Comparison of ENCODE assay signal across 20 cellular contexts in genomic region chr12:122985590-122986257, GRCh38. TPM values are rescaled to one million over a fixed set of nuclear protein-coding genes. Genes with fewer than 3 reads are reported as not detected.
DNase-seq lines count a peak whose midpoint lies in the region; ATAC-seq, FAIRE-seq and TF ChIP-seq lines count a peak whose summit lies in the region.
"Had no signal": no experiment of that assay in that cellular context is flagged by ENCODE, and none has a peak within 500 bp of the region (broad histone marks: within the 10 kb centered on the region; RNA-seq: fewer than 3 reads in every experiment).

No MANE protein-coding gene starts in this region.

- TF ChIP-seq POLR2A in HepG2 (IDR thresholded peaks at IDR 0.05; ENCODE audit: insufficient read depth in 1 of 2, low read depth in 2 of 2, low read length in 2 of 2) (no peak), body of pancreas (IDR thresholded peaks at IDR 0.05) (no peak)

- H3K27ac ChIP-seq in CD4-positive, alpha-beta T cell (ENCODE audit: low read depth, low read length): no peak overlapping the region
- H3K27ac ChIP-seq in HepG2 (ENCODE audit: extremely low read length, insufficient read depth, low read length) (peak overlapping the region; percentile 93), body of pancreas (peak overlapping the region in 2 of 4 donors; percentile 64 to 66)
- no peak overlapping the region for H3K27ac ChIP-seq in effector memory CD4-positive, alpha-beta T cell (ENCODE audit: insufficient read depth, low read length, poor library complexity, severe bottlenecking)

- H4K20me1 ChIP-seq in HepG2 (ENCODE audit: insufficient read depth, low read length): no peaks in the 10 kb centered on the region

- H3K4me1 Mint-ChIP-seq in CD4-positive, alpha-beta T cell (ENCODE audit: low read depth): peaks cover 34% of the 10 kb centered on the region
- H3K4me1 Mint-ChIP-seq in stimulated activated memory B cell treated with anti-CD40 and anti-IgM and Interleukin-4, amounts not matched to agents 10 μg/mL and 1 μg/mL and 100 μg/mL, for 72 hours: peaks cover 47% of the 10 kb centered on the region

- no peak for TF ChIP-seq RAD21 in HepG2 (CRISPR knock-in tag; IDR thresholded peaks at IDR 0.05)

- peaks cover 43% of the 10 kb centered on the region for H3K36me3 Mint-ChIP-seq in CD4-positive, alpha-beta T cell (ENCODE audit: low read depth)
- peaks cover 55% of the 10 kb centered on the region for H3K36me3 Mint-ChIP-seq in stimulated activated memory B cell treated with anti-CD40 and anti-IgM and Interleukin-4, amounts not matched to agents 10 μg/mL and 1 μg/mL and 100 μg/mL, for 72 hours

- H3K4me1 ChIP-seq in adipocyte (ENCODE audit: control insufficient read depth, insufficient read depth, low read length) (peaks cover 36% of the 10 kb centered on the region), HepG2 (ENCODE audit: insufficient read depth, low read length) (peaks cover 42% of the 10 kb centered on the region), body of pancreas (peaks cover 44% of the 10 kb centered on the region)
- peaks cover 23% of the 10 kb centered on the region for H3K4me1 ChIP-seq in effector memory CD4-positive, alpha-beta T cell (ENCODE audit: control insufficient read depth, insufficient read depth, low read length, poor library complexity, severe bottlenecking)

- no peak for TF ChIP-seq CTCF in CD4-positive, alpha-beta T cell (IDR thresholded peaks at IDR 0.05)
- TF ChIP-seq CTCF in HepG2 (CRISPR knock-in tag; IDR thresholded peaks at IDR 0.05): no peak
- no peak for TF ChIP-seq CTCF in body of pancreas (IDR thresholded peaks at IDR 0.05)

- WGBS in HepG2 (ENCODE audit: low lambda C conversion rate): 73% methylated on average over 1 of the region's 39 CpGs
- WGBS in body of pancreas, 2 donors: 93 to 94% methylated on average over 11 to 34 of the region's 39 CpGs

- no peak overlapping the region for H3K4me3 Mint-ChIP-seq in CD4-positive, alpha-beta T cell
- no peak overlapping the region for H3K4me3 Mint-ChIP-seq in stimulated activated memory B cell treated with anti-CD40 and anti-IgM and Interleukin-4, amounts not matched to agents 10 μg/mL and 1 μg/mL and 100 μg/mL, for 72 hours
- H3K4me3 Mint-ChIP-seq: activated T-helper 17 cell treated with anti-CD3 and anti-CD28 coated beads, Interleukin-2, amount 50 U/mL, for 72 hours; central memory CD8-positive, alpha-beta T cell; effector memory CD8-positive, alpha-beta T cell; memory B cell; naive thymus-derived CD8-positive, alpha-beta T cell had no signal

- no peak for ATAC-seq in CD4-positive, alpha-beta T cell (ENCODE audit: poor library complexity)
- ATAC-seq in HepG2: no peak
- no peak for ATAC-seq in stimulated activated memory B cell treated with anti-CD40 and anti-IgM and Interleukin-4, amounts not matched to agents 10 μg/mL and 1 μg/mL and 100 μg/mL, for 72 hours
- ATAC-seq in body of pancreas: no peak
- ATAC-seq: activated T-helper 17 cell treated with anti-CD3 and anti-CD28 coated beads, Interleukin-2, amount 50 U/mL, for 72 hours; effector memory CD8-positive, alpha-beta T cell; naive thymus-derived CD8-positive, alpha-beta T cell had no signal

- no peak for FAIRE-seq in HepG2 (lab: Jason Lieb, UNC)
- FAIRE-seq: small intestine had no signal

- H3K27me3 ChIP-seq in CD4-positive, alpha-beta T cell (ENCODE audit: control insufficient read depth, insufficient read depth, low read length): no peaks in the 10 kb centered on the region
- H3K27me3 ChIP-seq in adipocyte (replicated peaks; ENCODE audit: control insufficient read depth, insufficient read depth, low read length) (no peaks in the 10 kb centered on the region), HepG2 (ENCODE audit: control insufficient read depth in 1 of 2, insufficient read depth in 2 of 2, low read length in 2 of 2) (no peaks in the 10 kb centered on the region; a peak in 1 of 5 replicates), body of pancreas (no peaks in the 10 kb centered on the region)
- H3K27me3 ChIP-seq in effector memory CD4-positive, alpha-beta T cell (replicated peaks; ENCODE audit: control insufficient read depth, insufficient read depth, low read length, poor library complexity, severe bottlenecking): no peaks in the 10 kb centered on the region

- H3K9me3 ChIP-seq in CD4-positive, alpha-beta T cell (ENCODE audit: control insufficient read depth, low read length): no peaks in the 10 kb centered on the region
- H3K9me3 ChIP-seq in adipocyte (ENCODE audit: control insufficient read depth, low read length) (no peaks in the 10 kb centered on the region), HepG2 (ENCODE audit: low read length) (no peaks in the 10 kb centered on the region), body of pancreas (no peaks in the 10 kb centered on the region)
- no peaks in the 10 kb centered on the region for H3K9me3 ChIP-seq in effector memory CD4-positive, alpha-beta T cell (ENCODE audit: control insufficient read depth, low read length)

- H3K4me3 ChIP-seq in adipocyte (ENCODE audit: low read length) (no peak overlapping the region), HepG2 (replicated peaks in 1 of 3; ENCODE audit: insufficient read depth in 1 of 3, low read depth in 2 of 3, low read length in 3 of 3) (no peak overlapping the region), body of pancreas (no peak overlapping the region)
- no peak overlapping the region for H3K4me3 ChIP-seq in effector memory CD4-positive, alpha-beta T cell (ENCODE audit: insufficient read depth, low read depth, low read length, poor library complexity, severe bottlenecking)

- TF ChIP-seq EP300 in HepG2 (IDR thresholded peaks at IDR 0.05; ENCODE audit: low read depth in 2 of 2, low read length in 2 of 2): no peak
- TF ChIP-seq EP300 in HepG2 (CRISPR knock-in tag; IDR thresholded peaks at IDR 0.05; ENCODE audit: borderline replicate concordance): no peak

- H3K36me3 ChIP-seq in adipocyte (ENCODE audit: control insufficient read depth, insufficient read depth, low read length, severe bottlenecking): peaks cover 12% of the 10 kb centered on the region
- peaks cover 7 to 12% of the 10 kb centered on the region in 2 experiments; a peak in 4 of 5 replicates for H3K36me3 ChIP-seq in HepG2 (replicated peaks in 1 of 2; ENCODE audit: control insufficient read depth in 1 of 2, insufficient read depth in 2 of 2, low read length in 2 of 2)
- no peaks in the 10 kb centered on the region for H3K36me3 ChIP-seq in body of pancreas (replicated peaks in 1 of 2; ENCODE audit: insufficient read depth in 1 of 2, low read depth in 2 of 2)
- H3K36me3 ChIP-seq in effector memory CD4-positive, alpha-beta T cell (ENCODE audit: control insufficient read depth, insufficient read depth, low read length): peaks cover 20% of the 10 kb centered on the region

- BruUV-seq in HepG2 (replicated peaks; lab: Mats Ljungman, UMichigan): no TSS peak

- H3K4me2 ChIP-seq in HepG2 (ENCODE audit: low read depth, low read length): no peak overlapping the region

- DNase-seq in CD4-positive, alpha-beta T cell: no peak
- DNase-seq in adipocyte (ENCODE audit: low read depth) (no peak), HepG2 (ENCODE audit: low spot score) (no peak), body of pancreas (no peak), NCI-H1694 treated with DMSO at 0.1 percent for 48 hours (lab: John Stamatoyannopoulos, UW) (no peak)
- DNase-seq in effector memory CD4-positive, alpha-beta T cell: no peak
- no peak for DNase-seq in activated CD4-positive, alpha-beta T cell treated with anti-CD3 and anti-CD28 coated beads for 4 hours
- DNase-seq: activated CD4-positive, alpha-beta T cell treated with anti-CD3 and anti-CD28 coated beads for 1 hour; DND-41; effector memory CD8-positive, alpha-beta T cell; naive thymus-derived CD8-positive, alpha-beta T cell; NCI-H1417; NCI-H524 treated with DMSO at 0.1 percent for 48 hours; small intestine; stimulated activated CD4-positive, alpha-beta T cell treated with anti-CD3 and anti-CD28 coated beads, Interleukin-4, amount 100 ng/mL, for 1 hour had no signal

- CTCF ChIA-PET in CD4-positive, alpha-beta T cell (lab: Charles Lee): no interaction called here
- CTCF ChIA-PET in HepG2 (lab: Yijun Ruan, JAX; ENCODE audit: low intra/inter-chr PET ratio, low total read pairs): no interaction called here

- H3K79me2 ChIP-seq in HepG2 (ENCODE audit: insufficient read depth, low read length): peaks cover 19% of the 10 kb centered on the region

- H2AFZ ChIP-seq in HepG2 (ENCODE audit: low read length): no peak overlapping the region

- peak overlapping the region; percentile 76 for H3K9ac ChIP-seq in adipocyte (ENCODE audit: low read length)
- no peak overlapping the region for H3K9ac ChIP-seq in HepG2 (ENCODE audit: insufficient read depth, low read depth, low read length)

- intact Hi-C loops in CD4-positive, alpha-beta T cell (cut with DNase I, micrococcal nuclease): no loop called here
- intact Hi-C loops in HepG2 (cut with micrococcal nuclease; ENCODE audit: unreplicated experiment): loop anchor here (2.0 kb wide), 1 partner anchor 37 kb away; no protein-coding TSS in a partner anchor
- intact Hi-C loops in body of pancreas (cut with DNase I): no loop called here

- peak overlapping the region; percentile 92 for H3K27ac Mint-ChIP-seq in CD4-positive, alpha-beta T cell
- peak overlapping the region; percentile 69 for H3K27ac Mint-ChIP-seq in stimulated activated memory B cell treated with anti-CD40 and anti-IgM and Interleukin-4, amounts not matched to agents 10 μg/mL and 1 μg/mL and 100 μg/mL, for 72 hours
- H3K27ac Mint-ChIP-seq: activated T-helper 17 cell treated with anti-CD3 and anti-CD28 coated beads, Interleukin-2, amount 50 U/mL, for 72 hours had no signal

- H3K9me3 Mint-ChIP-seq in CD4-positive, alpha-beta T cell: no peaks in the 10 kb centered on the region
- no peaks in the 10 kb centered on the region for H3K9me3 Mint-ChIP-seq in stimulated activated memory B cell treated with anti-CD40 and anti-IgM and Interleukin-4, amounts not matched to agents 10 μg/mL and 1 μg/mL and 100 μg/mL, for 72 hours
- H3K9me3 Mint-ChIP-seq: activated T-helper 17 cell treated with anti-CD3 and anti-CD28 coated beads, Interleukin-2, amount 50 U/mL, for 72 hours; central memory CD8-positive, alpha-beta T cell; effector memory CD8-positive, alpha-beta T cell; memory B cell; naive thymus-derived CD8-positive, alpha-beta T cell had no signal

- in situ Hi-C loops in HepG2 (cut with HindIII; ENCODE audit: extremely low pct_ligation_motif_present, low pct_unique_long_range_greater_than_20kb): no loop called here

- no peaks in the 10 kb centered on the region for H3K27me3 Mint-ChIP-seq in CD4-positive, alpha-beta T cell
- H3K27me3 Mint-ChIP-seq in stimulated activated memory B cell treated with anti-CD40 and anti-IgM and Interleukin-4, amounts not matched to agents 10 μg/mL and 1 μg/mL and 100 μg/mL, for 72 hours: no peaks in the 10 kb centered on the region
- H3K27me3 Mint-ChIP-seq: activated T-helper 17 cell treated with anti-CD3 and anti-CD28 coated beads, Interleukin-2, amount 50 U/mL, for 72 hours; central memory CD8-positive, alpha-beta T cell; effector memory CD8-positive, alpha-beta T cell; memory B cell; naive thymus-derived CD8-positive, alpha-beta T cell; progenitor cell of endocrine pancreas had no signal

- POLR2A ChIA-PET in CD4-positive, alpha-beta T cell (lab: Charles Lee): interaction anchor here (1.0 kb wide), 1 partner anchor 10 kb away, joined by 3 read pairs; the partner anchor contains the start of gene OGFOD2
- POLR2A ChIA-PET in HepG2 (lab: Yijun Ruan, JAX): interaction anchor here (5.0 kb wide), 1 partner anchor 247 kb away, joined by 42 read pairs; the partner anchor contains the start of genes MPHOSPH9 and MTRFR

RNA-seq across cellular contexts. Expression of gene ARL6IP4, which starts 5.2 kb away (rescaled TPM):
- total RNA-seq in CD4-positive, alpha-beta T cell: 100 to 1,000 TPM; 140 to 142 TPM
- total RNA-seq in HepG2 (2016; rRNA removed; fragmentation: Illumina TruSeq; extraction: Trizol) (178 and 220 TPM in 2 replicates), body of pancreas (100 to 1,000 TPM; 215 to 237 TPM)
- total RNA-seq in HepG2 (2016; cell fraction: cytosol; rRNA removed; fragmentation: Illumina TruSeq; extraction: Trizol; ENCODE audit: low read depth): 710 and 791 TPM in 2 replicates
- total RNA-seq in HepG2 (2016; cell fraction: insoluble cytoplasmic fraction; rRNA removed; fragmentation: Illumina TruSeq; extraction: Trizol): 169 and 227 TPM in 2 replicates
- 491 and 557 TPM in 2 replicates for total RNA-seq in HepG2 (2016; cell fraction: membrane; rRNA removed; fragmentation: Illumina TruSeq; extraction: Trizol)
- total RNA-seq in HepG2 (2016; cell fraction: nucleus; rRNA removed; fragmentation: Illumina TruSeq; extraction: Trizol): 80.1 and 103 TPM in 2 replicates
- polyA plus RNA-seq in HepG2 (2011; rRNA removed): 155 and 179 TPM in 2 replicates
- 176 and 208 TPM in 2 replicates for polyA plus RNA-seq in HepG2 (2011; cell fraction: cytosol; rRNA removed)
- polyA plus RNA-seq in HepG2 (2011; cell fraction: nucleus; rRNA removed): 332 and 368 TPM in 2 replicates
- 109 and 121 TPM in 2 replicates for polyA plus RNA-seq in HepG2 (2012)
- polyA plus RNA-seq in HepG2 (2016; cell fraction: cytosol; fragmentation: Illumina TruSeq; extraction: Trizol; ENCODE audit: low read depth): 761 and 860 TPM in 2 replicates
- 159 and 186 TPM in 2 replicates for polyA plus RNA-seq in HepG2 (2016; cell fraction: insoluble cytoplasmic fraction; fragmentation: Illumina TruSeq; extraction: Trizol; ENCODE audit: low read depth)
- 440 and 496 TPM in 2 replicates for polyA plus RNA-seq in HepG2 (2016; cell fraction: membrane; fragmentation: Illumina TruSeq; extraction: Trizol; ENCODE audit: low read depth)
- 178 and 189 TPM in 2 replicates for polyA plus RNA-seq in HepG2 (2016; cell fraction: nucleus; fragmentation: Illumina TruSeq; extraction: Trizol; ENCODE audit: insufficient read depth, low read depth)
- polyA minus RNA-seq in HepG2 (2011; rRNA and poly(A)+ RNA removed; ENCODE audit: low replicate concordance): 30.5 and 34.7 TPM in 2 replicates
- polyA minus RNA-seq in HepG2 (2011; cell fraction: cytosol; rRNA and poly(A)+ RNA removed): 30.8 and 31.7 TPM in 2 replicates
- 19.3 and 22.6 TPM in 2 replicates for polyA minus RNA-seq in HepG2 (2011; cell fraction: nucleus; rRNA and poly(A)+ RNA removed)

RNA-seq across cellular contexts. Expression of gene OGFOD2, which starts 10.7 kb away (rescaled TPM):
- 10 to 100 TPM; 12.0 to 14.9 TPM for total RNA-seq in CD4-positive, alpha-beta T cell
- total RNA-seq in HepG2 (2016; rRNA removed; fragmentation: Illumina TruSeq; extraction: Trizol) (10.6 and 14.6 TPM in 2 replicates), body of pancreas (10 to 100 TPM in 1 of 2 donors, 1 to 10 TPM in 1; 8.6 to 25.4 TPM)
- 4.5 and 4.8 TPM in 2 replicates for total RNA-seq in HepG2 (2016; cell fraction: cytosol; rRNA removed; fragmentation: Illumina TruSeq; extraction: Trizol; ENCODE audit: low read depth)
- total RNA-seq in HepG2 (2016; cell fraction: insoluble cytoplasmic fraction; rRNA removed; fragmentation: Illumina TruSeq; extraction: Trizol): 12.7 and 14.8 TPM in 2 replicates
- 8.7 and 8.8 TPM in 2 replicates for total RNA-seq in HepG2 (2016; cell fraction: membrane; rRNA removed; fragmentation: Illumina TruSeq; extraction: Trizol)
- total RNA-seq in HepG2 (2016; cell fraction: nucleus; rRNA removed; fragmentation: Illumina TruSeq; extraction: Trizol): 11.1 and 14.0 TPM in 2 replicates
- 13.2 and 15.5 TPM in 2 replicates for polyA plus RNA-seq in HepG2 (2011; rRNA removed)
- polyA plus RNA-seq in HepG2 (2011; cell fraction: cytosol; rRNA removed): 10.6 and 23.9 TPM in 2 replicates
- polyA plus RNA-seq in HepG2 (2011; cell fraction: nucleus; rRNA removed): 115 and 150 TPM in 2 replicates
- polyA plus RNA-seq in HepG2 (2012): 6.2 and 7.8 TPM in 2 replicates
- polyA plus RNA-seq in HepG2 (2016; cell fraction: cytosol; fragmentation: Illumina TruSeq; extraction: Trizol; ENCODE audit: low read depth): 7.1 and 7.6 TPM in 2 replicates
- polyA plus RNA-seq in HepG2 (2016; cell fraction: insoluble cytoplasmic fraction; fragmentation: Illumina TruSeq; extraction: Trizol; ENCODE audit: low read depth): 14.3 and 16.0 TPM in 2 replicates
- polyA plus RNA-seq in HepG2 (2016; cell fraction: membrane; fragmentation: Illumina TruSeq; extraction: Trizol; ENCODE audit: low read depth): 10.5 and 12.0 TPM in 2 replicates
- 40.3 and 43.3 TPM in 2 replicates for polyA plus RNA-seq in HepG2 (2016; cell fraction: nucleus; fragmentation: Illumina TruSeq; extraction: Trizol; ENCODE audit: insufficient read depth, low read depth)
- polyA minus RNA-seq in HepG2 (2011; rRNA and poly(A)+ RNA removed; ENCODE audit: low replicate concordance): 20.5 and 24.4 TPM in 2 replicates
- polyA minus RNA-seq in HepG2 (2011; cell fraction: cytosol; rRNA and poly(A)+ RNA removed): 6.2 and 10.0 TPM in 2 replicates
- polyA minus RNA-seq in HepG2 (2011; cell fraction: nucleus; rRNA and poly(A)+ RNA removed): 14.0 and 15.5 TPM in 2 replicates

RNA-seq across cellular contexts. Expression of gene ABCB9, which starts 19.5 kb away (rescaled TPM):
- 1 to 10 TPM; 5.4 to 6.2 TPM for total RNA-seq in CD4-positive, alpha-beta T cell
- total RNA-seq in HepG2 (2016; rRNA removed; fragmentation: Illumina TruSeq; extraction: Trizol) (3.4 and 6.0 TPM in 2 replicates), body of pancreas (1 to 10 TPM; 5.2 to 7.9 TPM)
- total RNA-seq in HepG2 (2016; cell fraction: cytosol; rRNA removed; fragmentation: Illumina TruSeq; extraction: Trizol; ENCODE audit: low read depth): 2.0 and 2.1 TPM in 2 replicates
- 3.8 and 6.2 TPM in 2 replicates for total RNA-seq in HepG2 (2016; cell fraction: insoluble cytoplasmic fraction; rRNA removed; fragmentation: Illumina TruSeq; extraction: Trizol)
- 4.2 and 4.6 TPM in 2 replicates for total RNA-seq in HepG2 (2016; cell fraction: membrane; rRNA removed; fragmentation: Illumina TruSeq; extraction: Trizol)
- total RNA-seq in HepG2 (2016; cell fraction: nucleus; rRNA removed; fragmentation: Illumina TruSeq; extraction: Trizol): 7.6 and 8.0 TPM in 2 replicates
- polyA plus RNA-seq in HepG2 (2011; rRNA removed): 4.8 and 5.1 TPM in 2 replicates
- polyA plus RNA-seq in HepG2 (2011; cell fraction: cytosol; rRNA removed): 2.5 and 4.1 TPM in 2 replicates
- polyA plus RNA-seq in HepG2 (2011; cell fraction: nucleus; rRNA removed): 9.9 and 12.0 TPM in 2 replicates
- polyA plus RNA-seq in HepG2 (2012): 2.4 and 3.6 TPM in 2 replicates
- polyA plus RNA-seq in HepG2 (2016; cell fraction: cytosol; fragmentation: Illumina TruSeq; extraction: Trizol; ENCODE audit: low read depth): 0.78 and 1.3 TPM in 2 replicates
- 2.3 and 4.0 TPM in 2 replicates for polyA plus RNA-seq in HepG2 (2016; cell fraction: insoluble cytoplasmic fraction; fragmentation: Illumina TruSeq; extraction: Trizol; ENCODE audit: low read depth)
- 1.7 and 2.1 TPM in 2 replicates for polyA plus RNA-seq in HepG2 (2016; cell fraction: membrane; fragmentation: Illumina TruSeq; extraction: Trizol; ENCODE audit: low read depth)
- polyA plus RNA-seq in HepG2 (2016; cell fraction: nucleus; fragmentation: Illumina TruSeq; extraction: Trizol; ENCODE audit: insufficient read depth, low read depth): 12.6 and 14.0 TPM in 2 replicates
- 16.7 and 18.1 TPM in 2 replicates for polyA minus RNA-seq in HepG2 (2011; rRNA and poly(A)+ RNA removed; ENCODE audit: low replicate concordance)
- polyA minus RNA-seq in HepG2 (2011; cell fraction: cytosol; rRNA and poly(A)+ RNA removed): 4.4 and 4.7 TPM in 2 replicates
- polyA minus RNA-seq in HepG2 (2011; cell fraction: nucleus; rRNA and poly(A)+ RNA removed): 9.8 and 10.9 TPM in 2 replicates
